ENCODE assay signal across 12 cellular contexts in genomic region chr1:24932725-24933294, GRCh38. TPM values are rescaled to one million over a fixed set of nuclear protein-coding genes. Genes with fewer than 3 reads are reported as not detected.
DNase-seq lines count a peak whose midpoint lies in the region; ATAC-seq, FAIRE-seq and TF ChIP-seq lines count a peak whose summit lies in the region.
"Had no signal": no experiment of that assay in that cellular context is flagged by ENCODE, and none has a peak within 500 bp of the region (broad histone marks: within the 10 kb centered on the region; RNA-seq: fewer than 3 reads in every experiment).

No MANE protein-coding gene starts in this region.

- H3K36me3 ChIP-seq in HepG2 (replicated peaks in 1 of 2; ENCODE audit: control insufficient read depth in 1 of 2, insufficient read depth in 2 of 2, low read length in 2 of 2) (no peaks in the 10 kb centered on the region), right lobe of liver (no peaks in the 10 kb centered on the region), SK-N-MC (ENCODE audit: insufficient read depth, low read length) (peaks cover 5% of the 10 kb centered on the region), iPS DF 6.9 (ENCODE audit: control insufficient read depth, insufficient read depth, low read length) (no peaks in the 10 kb centered on the region), upper lobe of right lung (no peaks in the 10 kb centered on the region), endodermal cell (ENCODE audit: control insufficient read depth, insufficient read depth, low read length) (no peaks in the 10 kb centered on the region)
- H3K36me3 ChIP-seq: ovary had no signal

- no TSS peak for BruUV-seq in HepG2 (replicated peaks; lab: Mats Ljungman, UMichigan)

- no peak overlapping the region for H2AFZ ChIP-seq in HepG2 (ENCODE audit: low read length)

- H3K27ac ChIP-seq in HepG2 (ENCODE audit: extremely low read length, insufficient read depth, low read length) (no peak overlapping the region), right lobe of liver (no peak overlapping the region), SK-N-MC (no peak overlapping the region), iPS DF 6.9 (ENCODE audit: low read length) (no peak overlapping the region), upper lobe of right lung (no peak overlapping the region), endodermal cell (ENCODE audit: low read depth, low read length) (no peak overlapping the region), dorsolateral prefrontal cortex (no peak overlapping the region)
- H3K27ac ChIP-seq: foreskin keratinocyte, ovary had no signal

- H3K4me3 ChIP-seq in HepG2 (replicated peaks in 1 of 3; ENCODE audit: insufficient read depth in 1 of 3, low read depth in 2 of 3, low read length in 3 of 3) (no peak overlapping the region), right lobe of liver (no peak overlapping the region), SK-N-MC (peak overlapping the region; percentile 18; the same call in 1 of the 2 replicates), iPS DF 6.9 (ENCODE audit: low read length) (peak overlapping the region; percentile 15; the same call in 1 of the 2 replicates), upper lobe of right lung (no peak overlapping the region), endodermal cell (ENCODE audit: low read length) (no peak overlapping the region), dorsolateral prefrontal cortex (peak overlapping the region in 9 of 59 donors; percentile 30 to 53 (median 40))
- H3K4me3 ChIP-seq: ovary had no signal

- 0 out of 2 replicates have a peak overlapping the region, but pooled peaks have one; percentile 29 for H3K4me2 ChIP-seq in HepG2 (ENCODE audit: low read depth, low read length)

- no peaks in the 10 kb centered on the region for H3K79me2 ChIP-seq in HepG2 (ENCODE audit: insufficient read depth, low read length)

- POLR2A ChIA-PET in HepG2 (lab: Yijun Ruan, JAX), result no interaction called here

- peaks cover 69% of the 10 kb centered on the region for H3K27me3 Mint-ChIP-seq in endodermal cell (ENCODE audit: insufficient read depth)

- no peaks in the 10 kb centered on the region for H3K9me3 Mint-ChIP-seq in endodermal cell

- no peaks in the 10 kb centered on the region for H3K36me3 Mint-ChIP-seq in endodermal cell (ENCODE audit: low read depth)

- H3K4me1 Mint-ChIP-seq in endodermal cell, result peaks cover 4% of the 10 kb centered on the region

- no peak for TF ChIP-seq POLR2A in HepG2 (IDR thresholded peaks at IDR 0.05; ENCODE audit: insufficient read depth in 1 of 2, low read depth in 2 of 2, low read length in 2 of 2)
- TF ChIP-seq POLR2A in right lobe of liver (IDR thresholded peaks at IDR 0.05), result no peak

- no peak for ATAC-seq in HepG2
- no peak for ATAC-seq in right lobe of liver
- ATAC-seq in upper lobe of right lung, result peak; percentile 27

- TF ChIP-seq RAD21 in HepG2 (CRISPR knock-in tag; IDR thresholded peaks at IDR 0.05), result no peak

- CTCF ChIA-PET in HepG2 (lab: Yijun Ruan, JAX; ENCODE audit: low intra/inter-chr PET ratio, low total read pairs), result interaction anchor here (1.3 to 3.4 kb wide), 3 partner anchors 23 to 168 kb away, joined by 4 to 18 read pairs (median 8); no protein-coding TSS in a partner anchor

- H4K20me1 ChIP-seq in HepG2 (ENCODE audit: insufficient read depth, low read length), result no peaks in the 10 kb centered on the region

- intact Hi-C loops in HepG2 (cut with micrococcal nuclease; ENCODE audit: unreplicated experiment), result loop anchor here (1.0 kb wide), 1 partner anchor 104 kb away; no protein-coding TSS in a partner anchor
- intact Hi-C loops in right lobe of liver (cut with DNase I), result loop anchor here in 1 of 2 donors (5.0 to 10.0 kb wide), 2 partner anchors 92 to 169 kb away; no protein-coding TSS in a partner anchor
- intact Hi-C loops in upper lobe of right lung (cut with DNase I), result no loop called here
- intact Hi-C loops in dorsolateral prefrontal cortex (cut with DNase I), result loop anchor here (5.0 to 10.0 kb wide), 3 partner anchors 172 to 269 kb away; no protein-coding TSS in a partner anchor

- no peaks in the 10 kb centered on the region for H3K9me3 ChIP-seq in HepG2 (ENCODE audit: low read length)
- H3K9me3 ChIP-seq in right lobe of liver, result no peaks in the 10 kb centered on the region
- no peaks in the 10 kb centered on the region for H3K9me3 ChIP-seq in SK-N-MC (ENCODE audit: low read depth, low read length)
- no peaks in the 10 kb centered on the region for H3K9me3 ChIP-seq in iPS DF 6.9 (ENCODE audit: control insufficient read depth, insufficient read depth, low read length)
- no peaks in the 10 kb centered on the region for H3K9me3 ChIP-seq in upper lobe of right lung
- no peaks in the 10 kb centered on the region for H3K9me3 ChIP-seq in endodermal cell (ENCODE audit: control insufficient read depth, low read length)
- H3K9me3 ChIP-seq: ovary had no signal

- H3K4me1 ChIP-seq in HepG2 (ENCODE audit: insufficient read depth, low read length), result peaks cover 13% of the 10 kb centered on the region
- peaks cover 0 to 12% (median 6%) of the 10 kb centered on the region in 4 donors for H3K4me1 ChIP-seq in right lobe of liver
- H3K4me1 ChIP-seq in iPS DF 6.9 (ENCODE audit: control insufficient read depth, insufficient read depth, low read length), result peaks cover 12% of the 10 kb centered on the region
- H3K4me1 ChIP-seq in upper lobe of right lung, result peaks cover 23% of the 10 kb centered on the region
- H3K4me1 ChIP-seq in endodermal cell (ENCODE audit: control insufficient read depth, insufficient read depth, low read length), result peaks cover 4% of the 10 kb centered on the region

- DNase-seq in HepG2 (ENCODE audit: low spot score) (no peak), right lobe of liver (no peak), SK-N-MC (ENCODE audit: low read depth, low spot score) (no peak), iPS DF 6.9 (ENCODE audit: low read depth, low spot score) (no peak), upper lobe of right lung (no peak), GM13977 (ENCODE audit: low spot score) (no peak), endodermal cell (no peak), dorsolateral prefrontal cortex (no peak)
- DNase-seq: foreskin keratinocyte, NCI-H1092, ovary had no signal

- TF ChIP-seq EP300 in HepG2 (IDR thresholded peaks at IDR 0.05; ENCODE audit: low read depth in 2 of 2, low read length in 2 of 2), result no peak
- TF ChIP-seq EP300 in HepG2 (CRISPR knock-in tag; IDR thresholded peaks at IDR 0.05; ENCODE audit: borderline replicate concordance), result no peak

- in situ Hi-C loops in HepG2 (cut with HindIII; ENCODE audit: extremely low pct_ligation_motif_present, low pct_unique_long_range_greater_than_20kb) (loop anchor here (5.0 kb wide), 2 partner anchors 104 to 169 kb away; no protein-coding TSS in a partner anchor), GM13977 (cut with MboI; ENCODE audit: low pct_unique_long_range_greater_than_20kb, low sequenced_read_pairs, unreplicated experiment) (loop anchor here (10.0 kb wide), 1 partner anchor 102 kb away; no protein-coding TSS in a partner anchor)

- no peak overlapping the region for H3K27ac Mint-ChIP-seq in endodermal cell

- no peak for FAIRE-seq in HepG2 (lab: Jason Lieb, UNC)
- FAIRE-seq: colon had no signal

- H3K9ac ChIP-seq in HepG2 (ENCODE audit: insufficient read depth, low read depth, low read length) (no peak overlapping the region), SK-N-MC (ENCODE audit: insufficient read length) (no peak overlapping the region), endodermal cell (ENCODE audit: extremely low read depth, low read length, poor library complexity, severe bottlenecking) (no peak overlapping the region)

- WGBS in HepG2 (ENCODE audit: low lambda C conversion rate), result 39% methylated on average over 12 of the region's 13 CpGs
- WGBS in right lobe of liver (ENCODE audit: insufficient coverage, low coverage, low lambda C conversion rate, missing lambda C conversion rate), result 31% methylated on average over 6 of the region's 13 CpGs
- no CpG with 5 or more reads among the region's 13 CpGs for WGBS in iPS DF 6.9 (ENCODE audit: insufficient coverage, insufficient read length)
- 75 to 89% methylated on average over 6 to 13 of the region's 13 CpGs for WGBS in endodermal cell (ENCODE audit: insufficient coverage in 1 of 2, insufficient read length in 1 of 2), 2 experiments

- TF ChIP-seq CTCF in HepG2 (CRISPR knock-in tag; IDR thresholded peaks at IDR 0.05) (no peak), right lobe of liver (IDR thresholded peaks at IDR 0.05) (no peak), upper lobe of right lung (IDR thresholded peaks at IDR 0.05) (no peak), GM13977 (IDR thresholded peaks at IDR 0.05; ENCODE audit: extremely low read depth, insufficient read depth, missing control alignments) (no peak), endodermal cell (conservative IDR thresholded peaks at IDR 0.05) (no peak), dorsolateral prefrontal cortex (IDR thresholded peaks at IDR 0.05 in 54 of 56, conservative IDR thresholded peaks at IDR 0.05 in 2 of 56; ENCODE audit: low read depth in 1 of 56, partially characterized antibody in 56 of 56) (no peak)

- H3K27me3 ChIP-seq in HepG2 (ENCODE audit: control insufficient read depth in 1 of 2, insufficient read depth in 2 of 2, low read length in 2 of 2) (peaks cover 21 to 73% of the 10 kb centered on the region in 2 experiments), right lobe of liver (peaks cover 5 to 45% of the 10 kb centered on the region in 2 donors), iPS DF 6.9 (ENCODE audit: control insufficient read depth, insufficient read depth, low read length) (peaks cover 50% of the 10 kb centered on the region), upper lobe of right lung (peaks cover 59% of the 10 kb centered on the region), endodermal cell (ENCODE audit: control insufficient read depth, insufficient read depth, low read length, poor library complexity, severe bottlenecking) (peaks cover 78% of the 10 kb centered on the region), dorsolateral prefrontal cortex (peaks cover 4 to 75% (median 65%) of the 10 kb centered on the region in 45 donors)
- H3K27me3 ChIP-seq: ovary had no signal

- no peak overlapping the region for H3K4me3 Mint-ChIP-seq in endodermal cell

RNA-seq across cellular contexts. Expression of gene RUNX3, which starts 2.7 kb away (rescaled TPM):
- total RNA-seq in HepG2 (2016; rRNA removed; fragmentation: Illumina TruSeq; extraction: Trizol), result 0.04 TPM in 1 of 2 replicates, not detected in the other
- total RNA-seq in HepG2 (2016; cell fraction: cytosol; rRNA removed; fragmentation: Illumina TruSeq; extraction: Trizol; ENCODE audit: low read depth), result not detected in 2 replicates
- 0.04 and 0.06 TPM in 2 replicates for total RNA-seq in HepG2 (2016; cell fraction: insoluble cytoplasmic fraction; rRNA removed; fragmentation: Illumina TruSeq; extraction: Trizol)
- total RNA-seq in HepG2 (2016; cell fraction: membrane; rRNA removed; fragmentation: Illumina TruSeq; extraction: Trizol), result 0.07 TPM in 1 of 2 replicates, not detected in the other
- total RNA-seq in HepG2 (2016; cell fraction: nucleus; rRNA removed; fragmentation: Illumina TruSeq; extraction: Trizol), result not detected in 2 replicates
- polyA plus RNA-seq in HepG2 (2011; rRNA removed), result 0.17 and 0.22 TPM in 2 replicates
- polyA plus RNA-seq in HepG2 (2011; cell fraction: cytosol; rRNA removed), result 0.12 and 0.21 TPM in 2 replicates
- polyA plus RNA-seq in HepG2 (2011; cell fraction: nucleus; rRNA removed), result 0.26 and 0.35 TPM in 2 replicates
- 0.67 and 0.68 TPM in 2 replicates for polyA plus RNA-seq in HepG2 (2012)
- polyA plus RNA-seq in HepG2 (2016; cell fraction: cytosol; fragmentation: Illumina TruSeq; extraction: Trizol; ENCODE audit: low read depth), result 0.07 TPM in 1 of 2 replicates, not detected in the other
- 0.05 and 0.15 TPM in 2 replicates for polyA plus RNA-seq in HepG2 (2016; cell fraction: insoluble cytoplasmic fraction; fragmentation: Illumina TruSeq; extraction: Trizol; ENCODE audit: low read depth)
- 0.09 and 0.14 TPM in 2 replicates for polyA plus RNA-seq in HepG2 (2016; cell fraction: membrane; fragmentation: Illumina TruSeq; extraction: Trizol; ENCODE audit: low read depth)
- 0.19 TPM in 1 of 2 replicates, not detected in the other for polyA plus RNA-seq in HepG2 (2016; cell fraction: nucleus; fragmentation: Illumina TruSeq; extraction: Trizol; ENCODE audit: insufficient read depth, low read depth)
- polyA minus RNA-seq in HepG2 (2011; rRNA and poly(A)+ RNA removed; ENCODE audit: low replicate concordance), result 0.74 TPM in 1 of 2 replicates, not detected in the other
- polyA minus RNA-seq in HepG2 (2011; cell fraction: cytosol; rRNA and poly(A)+ RNA removed), result 0.18 and 0.89 TPM in 2 replicates
- 0.12 TPM in 1 of 2 replicates, not detected in the other for polyA minus RNA-seq in HepG2 (2011; cell fraction: nucleus; rRNA and poly(A)+ RNA removed)
- total RNA-seq in right lobe of liver, result 1 to 10 TPM in 3 of 6 experiments, under 1 TPM in 3; 0.46 to 3.1 (median 0.84) TPM
- total RNA-seq in upper lobe of right lung, result 13.1 TPM
- under 1 TPM; 0.24 to 0.31 TPM for total RNA-seq in endodermal cell
- polyA plus RNA-seq in endodermal cell (2013, experiment 1 of 2), result 0.14 TPM
- 0.17 TPM for polyA plus RNA-seq in endodermal cell (2013, experiment 2 of 2)
- 1 to 10 TPM in 55 of 120 experiments, under 1 TPM in 65; 0.29 to 3.9 (median 0.96) TPM for total RNA-seq in dorsolateral prefrontal cortex
- total RNA-seq: foreskin keratinocyte had no signal

Comparison
In these comparisons a context has a peak if more than half of its experiments do, and no peak if none do; other contexts are left out.
1. H3K4me3 ChIP-seq: peak in SK-N-MC (single experiment) and iPS DF 6.9 (single experiment); none in HepG2 (0 of 3), right lobe of liver (0 of 3), upper lobe of right lung (single experiment) and endodermal cell (single experiment).